1 cellular context compared by ENCODE assay signal in the genomic region with DNA sequence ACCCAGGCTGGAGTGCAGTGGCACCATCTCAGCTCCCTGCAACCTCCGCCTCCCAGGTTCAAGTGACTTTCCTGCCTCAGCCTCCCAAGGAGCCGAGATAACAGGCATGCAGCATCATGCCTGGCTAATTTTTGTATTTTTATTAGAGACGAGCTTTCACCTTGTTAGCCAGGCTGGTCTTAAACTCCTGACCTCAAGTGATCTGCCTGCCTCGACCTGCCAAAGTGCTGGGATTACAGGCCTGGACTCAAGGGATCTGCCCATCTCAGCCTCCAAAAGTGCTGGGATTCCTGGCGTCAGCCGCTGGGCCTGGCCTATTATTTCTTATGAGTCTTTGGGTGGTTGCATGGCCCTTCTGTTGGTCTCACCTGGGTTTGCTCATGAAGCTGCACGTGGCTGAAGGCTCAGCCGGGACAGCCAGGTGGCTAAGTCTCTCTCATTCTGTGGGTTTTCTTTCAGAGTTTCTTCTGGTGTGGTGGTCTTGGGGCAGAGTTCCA.
A peak's percentile ranks its signal among the peaks of the same experiment; 100 is the strongest.
TF ChIP-seq lines count a peak whose summit lies in the region.

No MANE protein-coding gene starts in this region.

TF ChIP-seq in HepG2, 621 proteins besides CTCF, POLR2A, EP300 and RAD21 (continued from another document):
- TF ChIP-seq, protein P1, sequence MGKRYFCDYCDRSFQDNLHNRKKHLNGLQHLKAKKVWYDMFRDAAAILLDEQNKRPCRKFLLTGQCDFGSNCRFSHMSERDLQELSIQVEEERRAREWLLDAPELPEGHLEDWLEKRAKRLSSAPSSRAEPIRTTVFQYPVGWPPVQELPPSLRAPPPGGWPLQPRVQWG (CRISPR knock-in tag; IDR thresholded peaks at IDR 0.05; ENCODE audit: borderline replicate concordance, low read depth) = no peak
- TF ChIP-seq, protein P2, sequence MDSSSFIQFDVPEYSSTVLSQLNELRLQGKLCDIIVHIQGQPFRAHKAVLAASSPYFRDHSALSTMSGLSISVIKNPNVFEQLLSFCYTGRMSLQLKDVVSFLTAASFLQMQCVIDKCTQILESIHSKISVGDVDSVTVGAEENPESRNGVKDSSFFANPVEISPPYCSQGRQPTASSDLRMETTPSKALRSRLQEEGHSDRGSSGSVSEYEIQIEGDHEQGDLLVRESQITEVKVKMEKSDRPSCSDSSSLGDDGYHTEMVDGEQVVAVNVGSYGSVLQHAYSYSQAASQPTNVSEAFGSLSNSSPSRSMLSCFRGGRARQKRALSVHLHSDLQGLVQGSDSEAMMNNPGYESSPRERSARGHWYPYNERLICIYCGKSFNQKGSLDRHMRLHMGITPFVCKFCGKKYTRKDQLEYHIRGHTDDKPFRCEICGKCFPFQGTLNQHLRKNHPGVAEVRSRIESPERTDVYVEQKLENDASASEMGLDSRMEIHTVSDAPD (CRISPR knock-in tag; IDR thresholded peaks at IDR 0.05) = no peak
- TF ChIP-seq, protein P3, sequence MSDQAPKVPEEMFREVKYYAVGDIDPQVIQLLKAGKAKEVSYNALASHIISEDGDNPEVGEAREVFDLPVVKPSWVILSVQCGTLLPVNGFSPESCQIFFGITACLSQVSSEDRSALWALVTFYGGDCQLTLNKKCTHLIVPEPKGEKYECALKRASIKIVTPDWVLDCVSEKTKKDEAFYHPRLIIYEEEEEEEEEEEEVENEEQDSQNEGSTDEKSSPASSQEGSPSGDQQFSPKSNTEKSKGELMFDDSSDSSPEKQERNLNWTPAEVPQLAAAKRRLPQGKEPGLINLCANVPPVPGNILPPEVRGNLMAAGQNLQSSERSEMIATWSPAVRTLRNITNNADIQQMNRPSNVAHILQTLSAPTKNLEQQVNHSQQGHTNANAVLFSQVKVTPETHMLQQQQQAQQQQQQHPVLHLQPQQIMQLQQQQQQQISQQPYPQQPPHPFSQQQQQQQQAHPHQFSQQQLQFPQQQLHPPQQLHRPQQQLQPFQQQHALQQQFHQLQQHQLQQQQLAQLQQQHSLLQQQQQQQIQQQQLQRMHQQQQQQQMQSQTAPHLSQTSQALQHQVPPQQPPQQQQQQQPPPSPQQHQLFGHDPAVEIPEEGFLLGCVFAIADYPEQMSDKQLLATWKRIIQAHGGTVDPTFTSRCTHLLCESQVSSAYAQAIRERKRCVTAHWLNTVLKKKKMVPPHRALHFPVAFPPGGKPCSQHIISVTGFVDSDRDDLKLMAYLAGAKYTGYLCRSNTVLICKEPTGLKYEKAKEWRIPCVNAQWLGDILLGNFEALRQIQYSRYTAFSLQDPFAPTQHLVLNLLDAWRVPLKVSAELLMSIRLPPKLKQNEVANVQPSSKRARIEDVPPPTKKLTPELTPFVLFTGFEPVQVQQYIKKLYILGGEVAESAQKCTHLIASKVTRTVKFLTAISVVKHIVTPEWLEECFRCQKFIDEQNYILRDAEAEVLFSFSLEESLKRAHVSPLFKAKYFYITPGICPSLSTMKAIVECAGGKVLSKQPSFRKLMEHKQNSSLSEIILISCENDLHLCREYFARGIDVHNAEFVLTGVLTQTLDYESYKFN (CRISPR knock-in tag; conservative IDR thresholded peaks at IDR 0.05) = no peak
- TF ChIP-seq, protein P4, sequence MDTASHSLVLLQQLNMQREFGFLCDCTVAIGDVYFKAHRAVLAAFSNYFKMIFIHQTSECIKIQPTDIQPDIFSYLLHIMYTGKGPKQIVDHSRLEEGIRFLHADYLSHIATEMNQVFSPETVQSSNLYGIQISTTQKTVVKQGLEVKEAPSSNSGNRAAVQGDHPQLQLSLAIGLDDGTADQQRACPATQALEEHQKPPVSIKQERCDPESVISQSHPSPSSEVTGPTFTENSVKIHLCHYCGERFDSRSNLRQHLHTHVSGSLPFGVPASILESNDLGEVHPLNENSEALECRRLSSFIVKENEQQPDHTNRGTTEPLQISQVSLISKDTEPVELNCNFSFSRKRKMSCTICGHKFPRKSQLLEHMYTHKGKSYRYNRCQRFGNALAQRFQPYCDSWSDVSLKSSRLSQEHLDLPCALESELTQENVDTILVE (CRISPR knock-in tag; IDR thresholded peaks at IDR 0.05) = no peak
- TF ChIP-seq ZNF552 (CRISPR knock-in tag; IDR thresholded peaks at IDR 0.05; ENCODE audit: borderline replicate concordance) = peak; percentile 55; the same call in 1 of the 2 replicates
- TF ChIP-seq IKZF1 (IDR thresholded peaks at IDR 0.05) = no peak
- no peak for TF ChIP-seq KAT7 (CRISPR knock-in tag; IDR thresholded peaks at IDR 0.05; ENCODE audit: borderline replicate concordance)
- no peak for TF ChIP-seq MEIS1 (CRISPR knock-in tag; IDR thresholded peaks at IDR 0.05; ENCODE audit: borderline replicate concordance)
- no peak for TF ChIP-seq TARDBP (CRISPR knock-in tag; IDR thresholded peaks at IDR 0.05)
- TF ChIP-seq, protein P5, sequence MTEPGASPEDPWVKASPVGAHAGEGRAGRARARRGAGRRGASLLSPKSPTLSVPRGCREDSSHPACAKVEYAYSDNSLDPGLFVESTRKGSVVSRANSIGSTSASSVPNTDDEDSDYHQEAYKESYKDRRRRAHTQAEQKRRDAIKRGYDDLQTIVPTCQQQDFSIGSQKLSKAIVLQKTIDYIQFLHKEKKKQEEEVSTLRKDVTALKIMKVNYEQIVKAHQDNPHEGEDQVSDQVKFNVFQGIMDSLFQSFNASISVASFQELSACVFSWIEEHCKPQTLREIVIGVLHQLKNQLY (CRISPR knock-in tag; IDR thresholded peaks at IDR 0.05) = no peak
- TF ChIP-seq ZNF274 (CRISPR knock-in tag; IDR thresholded peaks at IDR 0.05) = 0 out of 2 replicates have a peak, but pooled peaks have one; percentile 48
- no peak for TF ChIP-seq KLF13 (CRISPR knock-in tag; IDR thresholded peaks at IDR 0.05)
- TF ChIP-seq MAFG (CRISPR knock-in tag; IDR thresholded peaks at IDR 0.05) = no peak
- TF ChIP-seq ZNF543 (CRISPR knock-in tag; IDR thresholded peaks at IDR 0.05) = no peak
- no peak for TF ChIP-seq ZNF101 (CRISPR knock-in tag; IDR thresholded peaks at IDR 0.05; ENCODE audit: borderline replicate concordance, low read depth)
- TF ChIP-seq KLF6 (CRISPR knock-in tag; IDR thresholded peaks at IDR 0.05) = no peak
- TF ChIP-seq, protein P6, sequence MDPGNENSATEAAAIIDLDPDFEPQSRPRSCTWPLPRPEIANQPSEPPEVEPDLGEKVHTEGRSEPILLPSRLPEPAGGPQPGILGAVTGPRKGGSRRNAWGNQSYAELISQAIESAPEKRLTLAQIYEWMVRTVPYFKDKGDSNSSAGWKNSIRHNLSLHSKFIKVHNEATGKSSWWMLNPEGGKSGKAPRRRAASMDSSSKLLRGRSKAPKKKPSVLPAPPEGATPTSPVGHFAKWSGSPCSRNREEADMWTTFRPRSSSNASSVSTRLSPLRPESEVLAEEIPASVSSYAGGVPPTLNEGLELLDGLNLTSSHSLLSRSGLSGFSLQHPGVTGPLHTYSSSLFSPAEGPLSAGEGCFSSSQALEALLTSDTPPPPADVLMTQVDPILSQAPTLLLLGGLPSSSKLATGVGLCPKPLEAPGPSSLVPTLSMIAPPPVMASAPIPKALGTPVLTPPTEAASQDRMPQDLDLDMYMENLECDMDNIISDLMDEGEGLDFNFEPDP (CRISPR knock-in tag; conservative IDR thresholded peaks at IDR 0.05) = 0 out of 2 replicates have a peak, but pooled peaks have one; percentile 48
- TF ChIP-seq ZNF614 (CRISPR knock-in tag; IDR thresholded peaks at IDR 0.05; ENCODE audit: borderline replicate concordance) = no peak
- TF ChIP-seq, protein P7, sequence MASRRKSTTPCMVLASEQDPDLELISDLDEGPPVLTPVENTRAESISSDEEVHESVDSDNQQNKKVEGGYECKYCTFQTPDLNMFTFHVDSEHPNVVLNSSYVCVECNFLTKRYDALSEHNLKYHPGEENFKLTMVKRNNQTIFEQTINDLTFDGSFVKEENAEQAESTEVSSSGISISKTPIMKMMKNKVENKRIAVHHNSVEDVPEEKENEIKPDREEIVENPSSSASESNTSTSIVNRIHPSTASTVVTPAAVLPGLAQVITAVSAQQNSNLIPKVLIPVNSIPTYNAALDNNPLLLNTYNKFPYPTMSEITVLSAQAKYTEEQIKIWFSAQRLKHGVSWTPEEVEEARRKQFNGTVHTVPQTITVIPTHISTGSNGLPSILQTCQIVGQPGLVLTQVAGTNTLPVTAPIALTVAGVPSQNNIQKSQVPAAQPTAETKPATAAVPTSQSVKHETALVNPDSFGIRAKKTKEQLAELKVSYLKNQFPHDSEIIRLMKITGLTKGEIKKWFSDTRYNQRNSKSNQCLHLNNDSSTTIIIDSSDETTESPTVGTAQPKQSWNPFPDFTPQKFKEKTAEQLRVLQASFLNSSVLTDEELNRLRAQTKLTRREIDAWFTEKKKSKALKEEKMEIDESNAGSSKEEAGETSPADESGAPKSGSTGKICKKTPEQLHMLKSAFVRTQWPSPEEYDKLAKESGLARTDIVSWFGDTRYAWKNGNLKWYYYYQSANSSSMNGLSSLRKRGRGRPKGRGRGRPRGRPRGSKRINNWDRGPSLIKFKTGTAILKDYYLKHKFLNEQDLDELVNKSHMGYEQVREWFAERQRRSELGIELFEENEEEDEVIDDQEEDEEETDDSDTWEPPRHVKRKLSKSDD (CRISPR knock-in tag; IDR thresholded peaks at IDR 0.05; ENCODE audit: low read depth) = peak; percentile 56; the same call in 1 of the 2 replicates
- 0 out of 2 replicates have a peak, but pooled peaks have one; percentile 2 for TF ChIP-seq KDM2A (CRISPR knock-in tag; IDR thresholded peaks at IDR 0.05; ENCODE audit: borderline replicate concordance, low read depth)
- no peak for TF ChIP-seq RFX3 (CRISPR knock-in tag; IDR thresholded peaks at IDR 0.05)
- TF ChIP-seq IRX3 (CRISPR knock-in tag; IDR thresholded peaks at IDR 0.05; ENCODE audit: borderline replicate concordance, low read depth) = no peak
- no peak for TF ChIP-seq ZNF3 (CRISPR knock-in tag; IDR thresholded peaks at IDR 0.05)
- TF ChIP-seq, protein P8, sequence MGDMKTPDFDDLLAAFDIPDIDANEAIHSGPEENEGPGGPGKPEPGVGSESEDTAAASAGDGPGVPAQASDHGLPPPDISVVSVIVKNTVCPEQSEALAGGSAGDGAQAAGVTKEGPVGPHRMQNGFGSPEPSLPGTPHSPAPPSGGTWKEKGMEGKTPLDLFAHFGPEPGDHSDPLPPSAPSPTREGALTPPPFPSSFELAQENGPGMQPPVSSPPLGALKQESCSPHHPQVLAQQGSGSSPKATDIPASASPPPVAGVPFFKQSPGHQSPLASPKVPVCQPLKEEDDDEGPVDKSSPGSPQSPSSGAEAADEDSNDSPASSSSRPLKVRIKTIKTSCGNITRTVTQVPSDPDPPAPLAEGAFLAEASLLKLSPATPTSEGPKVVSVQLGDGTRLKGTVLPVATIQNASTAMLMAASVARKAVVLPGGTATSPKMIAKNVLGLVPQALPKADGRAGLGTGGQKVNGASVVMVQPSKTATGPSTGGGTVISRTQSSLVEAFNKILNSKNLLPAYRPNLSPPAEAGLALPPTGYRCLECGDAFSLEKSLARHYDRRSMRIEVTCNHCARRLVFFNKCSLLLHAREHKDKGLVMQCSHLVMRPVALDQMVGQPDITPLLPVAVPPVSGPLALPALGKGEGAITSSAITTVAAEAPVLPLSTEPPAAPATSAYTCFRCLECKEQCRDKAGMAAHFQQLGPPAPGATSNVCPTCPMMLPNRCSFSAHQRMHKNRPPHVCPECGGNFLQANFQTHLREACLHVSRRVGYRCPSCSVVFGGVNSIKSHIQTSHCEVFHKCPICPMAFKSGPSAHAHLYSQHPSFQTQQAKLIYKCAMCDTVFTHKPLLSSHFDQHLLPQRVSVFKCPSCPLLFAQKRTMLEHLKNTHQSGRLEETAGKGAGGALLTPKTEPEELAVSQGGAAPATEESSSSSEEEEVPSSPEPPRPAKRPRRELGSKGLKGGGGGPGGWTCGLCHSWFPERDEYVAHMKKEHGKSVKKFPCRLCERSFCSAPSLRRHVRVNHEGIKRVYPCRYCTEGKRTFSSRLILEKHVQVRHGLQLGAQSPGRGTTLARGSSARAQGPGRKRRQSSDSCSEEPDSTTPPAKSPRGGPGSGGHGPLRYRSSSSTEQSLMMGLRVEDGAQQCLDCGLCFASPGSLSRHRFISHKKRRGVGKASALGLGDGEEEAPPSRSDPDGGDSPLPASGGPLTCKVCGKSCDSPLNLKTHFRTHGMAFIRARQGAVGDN (CRISPR knock-in tag; IDR thresholded peaks at IDR 0.05) = peak; percentile 77
- TF ChIP-seq ZSCAN21 (CRISPR knock-in tag; IDR thresholded peaks at IDR 0.05; ENCODE audit: borderline replicate concordance) = no peak
- TF ChIP-seq SP2 (CRISPR knock-in tag; IDR thresholded peaks at IDR 0.05) = no peak
- TF ChIP-seq, protein P9, sequence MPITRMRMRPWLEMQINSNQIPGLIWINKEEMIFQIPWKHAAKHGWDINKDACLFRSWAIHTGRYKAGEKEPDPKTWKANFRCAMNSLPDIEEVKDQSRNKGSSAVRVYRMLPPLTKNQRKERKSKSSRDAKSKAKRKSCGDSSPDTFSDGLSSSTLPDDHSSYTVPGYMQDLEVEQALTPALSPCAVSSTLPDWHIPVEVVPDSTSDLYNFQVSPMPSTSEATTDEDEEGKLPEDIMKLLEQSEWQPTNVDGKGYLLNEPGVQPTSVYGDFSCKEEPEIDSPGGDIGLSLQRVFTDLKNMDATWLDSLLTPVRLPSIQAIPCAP (CRISPR knock-in tag; IDR thresholded peaks at IDR 0.05; ENCODE audit: low read depth) = no peak
- TF ChIP-seq ZNF343 (CRISPR knock-in tag; IDR thresholded peaks at IDR 0.05) = no peak
- peak; percentile 19 for TF ChIP-seq PRPF4 (IDR thresholded peaks at IDR 0.05; ENCODE audit: low read depth, low read length, poor library complexity, severe bottlenecking)
- peak; percentile 26; the same call in 1 of the 2 replicates for TF ChIP-seq NFKB2 (CRISPR knock-in tag; IDR thresholded peaks at IDR 0.05; ENCODE audit: borderline replicate concordance)
TF ChIP-seq in HepG2: peak in this region for 29.
